In the genomic region with DNA sequence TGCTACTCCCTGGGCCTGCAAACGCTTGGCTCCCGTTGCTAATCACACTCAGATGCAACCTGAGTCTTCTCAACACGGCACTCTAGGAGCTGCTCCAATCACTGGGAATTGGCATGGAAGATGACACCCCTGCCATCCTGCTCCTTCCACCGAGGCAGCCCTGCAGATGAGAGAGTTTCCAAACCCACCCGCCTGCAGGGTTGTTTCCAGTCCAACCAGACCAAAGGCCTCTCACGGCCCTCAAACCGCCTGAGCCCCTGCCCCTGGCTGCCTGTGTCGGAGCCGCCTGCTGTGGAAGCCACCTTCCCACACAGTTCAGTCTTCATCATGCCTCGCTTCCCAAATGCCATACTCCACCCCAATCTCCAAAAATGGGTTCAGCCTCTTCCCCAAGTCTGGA, we compare ENCODE assay signal across 30 cellular contexts. TPM values are rescaled to one million over a fixed set of nuclear protein-coding genes. Genes with fewer than 3 reads are reported as not detected.
DNase-seq lines count a peak whose midpoint lies in the region; ATAC-seq, FAIRE-seq and TF ChIP-seq lines count a peak whose summit lies in the region.
"Had no signal": no experiment of that assay in that cellular context is flagged by ENCODE, and none has a peak within 500 bp of the region (broad histone marks: within the 10 kb centered on the region; RNA-seq: fewer than 3 reads in every experiment).

No MANE protein-coding gene starts in this region.

- in situ Hi-C loops in HepG2 (cut with HindIII; ENCODE audit: extremely low pct_ligation_motif_present, low pct_unique_long_range_greater_than_20kb): no loop called here

- no peaks in the 10 kb centered on the region for H3K9me2 ChIP-seq in PC-9 (ENCODE audit: insufficient read depth)

- H3K27me3 Mint-ChIP-seq in WTC11 (ENCODE audit: low read depth): peaks cover 4% of the 10 kb centered on the region
- H3K27me3 Mint-ChIP-seq: activated naive CD8-positive, alpha-beta T cell treated with anti-CD3 and anti-CD28 coated beads for 36 hours; CD4-positive, alpha-beta memory T cell; natural killer cell treated with Interleukin-12 subunit alpha and Interleukin-12 subunit beta and Interleukin-15 and Interleukin-18, amount 100 ng/mL, for 72 hours had no signal

- no peaks in the 10 kb centered on the region for H4K20me1 ChIP-seq in HepG2 (ENCODE audit: insufficient read depth, low read length)
- no peaks in the 10 kb centered on the region for H4K20me1 ChIP-seq in PC-9 (ENCODE audit: insufficient read depth)

- H3K27ac ChIP-seq in HepG2 (ENCODE audit: extremely low read length, insufficient read depth, low read length): no peak overlapping the region
- H3K27ac ChIP-seq in PC-9: no peak overlapping the region
- H3K27ac ChIP-seq: cardiac muscle cell, esophagus muscularis mucosa, foreskin keratinocyte, RWPE1, uterus had no signal

- H3K36me3 Mint-ChIP-seq in WTC11: no peaks in the 10 kb centered on the region
- H3K36me3 Mint-ChIP-seq: activated naive CD8-positive, alpha-beta T cell treated with anti-CD3 and anti-CD28 coated beads for 36 hours; CD4-positive, alpha-beta memory T cell; natural killer cell treated with Interleukin-12 subunit alpha and Interleukin-12 subunit beta and Interleukin-15 and Interleukin-18, amount 100 ng/mL, for 72 hours had no signal

- H3K79me2 ChIP-seq in HepG2 (ENCODE audit: insufficient read depth, low read length) (no peaks in the 10 kb centered on the region), PC-9 (ENCODE audit: low read depth) (no peaks in the 10 kb centered on the region)

- DNase-seq in NCI-H1092 treated with DMSO at 0.1 percent for 48 hours (lab: John Stamatoyannopoulos, UW) (peak; percentile 24), NCI-H1092 (lab: John Stamatoyannopoulos, UW) (no peak), NCI-H2029 (lab: John Stamatoyannopoulos, UW) (peak; percentile 90), WTC11 (ENCODE audit: low spot score) (no peak), sciatic nerve (ENCODE audit: low spot score) (peak; percentile 13), AG20443 (ENCODE audit: low spot score) (no peak), HepG2 (ENCODE audit: low spot score) (no peak), PC-9 (no peak)
- DNase-seq: 8988T; activated CD4-positive, alpha-beta T cell treated with anti-CD3 and anti-CD28 coated beads, Interleukin-2, amount 50 U/mL, for 4 hours; activated naive CD8-positive, alpha-beta T cell treated with anti-CD3 and anti-CD28 coated beads for 36 hours; CD4-positive, alpha-beta memory T cell; cortex of kidney; DMS153; foreskin keratinocyte; HCEC 1CT; KBM-7; MG63; mucosa of descending colon; NCI-H2227 treated with DMSO at 0.1 percent for 48 hours; NCI-H82; stimulated activated CD4-positive, alpha-beta T cell treated with anti-CD3 and anti-CD28 coated beads, Interleukin-4, amount 100 ng/mL, for 4 hours; stimulated activated naive CD4-positive, alpha-beta T cell; T-helper 1 cell; uterus had no signal

- CTCF ChIA-PET in WTC11 (lab: Charles Lee): interaction anchor here (0.9 to 1.9 kb wide), 2 partner anchors 51 to 123 kb away, joined by 3 to 7 read pairs; no protein-coding TSS in a partner anchor
- CTCF ChIA-PET in HepG2 (lab: Yijun Ruan, JAX; ENCODE audit: low intra/inter-chr PET ratio, low total read pairs): no interaction called here
- CTCF ChIA-PET in PC-9 (lab: Charles Lee): no interaction called here

- H3K4me3 Mint-ChIP-seq in WTC11: no peak overlapping the region
- H3K4me3 Mint-ChIP-seq: activated naive CD8-positive, alpha-beta T cell treated with anti-CD3 and anti-CD28 coated beads for 36 hours; CD4-positive, alpha-beta memory T cell; natural killer cell treated with Interleukin-12 subunit alpha and Interleukin-12 subunit beta and Interleukin-15 and Interleukin-18, amount 100 ng/mL, for 72 hours had no signal

- H3K9me3 ChIP-seq in HepG2 (ENCODE audit: low read length) (no peaks in the 10 kb centered on the region), PC-9 (ENCODE audit: insufficient read depth, low read depth) (no peaks in the 10 kb centered on the region)
- H3K9me3 ChIP-seq: esophagus muscularis mucosa, MG63, mucosa of descending colon, uterus had no signal

- no peaks in the 10 kb centered on the region for H3K4me1 ChIP-seq in HepG2 (ENCODE audit: insufficient read depth, low read length)
- no peaks in the 10 kb centered on the region for H3K4me1 ChIP-seq in PC-9 (replicated peaks; ENCODE audit: insufficient read depth)
- H3K4me1 ChIP-seq: foreskin keratinocyte, uterus had no signal

- TF ChIP-seq EP300 in HepG2 (IDR thresholded peaks at IDR 0.05; ENCODE audit: low read depth in 2 of 2, low read length in 2 of 2) (no peak), HepG2 (CRISPR knock-in tag; IDR thresholded peaks at IDR 0.05; ENCODE audit: borderline replicate concordance) (no peak)

- POLR2A ChIA-PET in WTC11 (lab: Charles Lee): no interaction called here
- POLR2A ChIA-PET in HepG2 (lab: Yijun Ruan, JAX): no interaction called here
- POLR2A ChIA-PET in PC-9 (lab: Charles Lee; ENCODE audit: unreplicated experiment): no interaction called here

- H3K9ac ChIP-seq in HepG2 (ENCODE audit: insufficient read depth, low read depth, low read length): no peak overlapping the region

- intact Hi-C loops in sciatic nerve (cut with DNase I): no loop called here
- intact Hi-C loops in HepG2 (cut with micrococcal nuclease; ENCODE audit: unreplicated experiment): no loop called here
- intact Hi-C loops in PC-9 (cut with micrococcal nuclease; ENCODE audit: unreplicated experiment): no loop called here

- H2AFZ ChIP-seq in HepG2 (ENCODE audit: low read length) (no peak overlapping the region), PC-9 (no peak overlapping the region)

- 21% methylated on average over 8 of the region's 10 CpGs for WGBS in HepG2 (ENCODE audit: low lambda C conversion rate)

- H3K4me2 ChIP-seq in HepG2 (ENCODE audit: low read depth, low read length): no peak overlapping the region
- no peak overlapping the region for H3K4me2 ChIP-seq in PC-9

- H3K27ac Mint-ChIP-seq in WTC11: no peak overlapping the region
- H3K27ac Mint-ChIP-seq: activated naive CD8-positive, alpha-beta T cell treated with anti-CD3 and anti-CD28 coated beads for 36 hours; activated T-helper 2 cell treated with anti-CD3 and anti-CD28 coated beads, Interferon-gamma antibody, Interleukin-2, Interleukin-4, amounts not matched to agents 10 μg/mL and 5 μg/mL and 100 μg/mL, durations not matched to agents 14 hours and 24 hours and 36 hours; CD4-positive, alpha-beta memory T cell; natural killer cell treated with Interleukin-12 subunit alpha and Interleukin-12 subunit beta and Interleukin-15 and Interleukin-18, amount 100 ng/mL, for 72 hours had no signal

- H3K27me3 ChIP-seq in HepG2 (ENCODE audit: control insufficient read depth in 1 of 2, insufficient read depth in 2 of 2, low read length in 2 of 2): peaks cover 1 to 59% of the 10 kb centered on the region in 2 experiments; a peak in 4 of 5 replicates
- H3K27me3 ChIP-seq in PC-9 (ENCODE audit: insufficient read depth, low read depth): peaks cover 35% of the 10 kb centered on the region
- H3K27me3 ChIP-seq: cardiac muscle cell, esophagus muscularis mucosa, MG63, uterus had no signal

- no peak for TF ChIP-seq RAD21 in HepG2 (CRISPR knock-in tag; IDR thresholded peaks at IDR 0.05)

- H3K9me3 Mint-ChIP-seq in WTC11: no peaks in the 10 kb centered on the region
- H3K9me3 Mint-ChIP-seq: activated naive CD8-positive, alpha-beta T cell treated with anti-CD3 and anti-CD28 coated beads for 36 hours; activated T-helper 2 cell treated with anti-CD3 and anti-CD28 coated beads, Interferon-gamma antibody, Interleukin-2, Interleukin-4, amounts not matched to agents 10 μg/mL and 5 μg/mL and 100 μg/mL, durations not matched to agents 14 hours and 24 hours and 36 hours; CD4-positive, alpha-beta memory T cell; natural killer cell treated with Interleukin-12 subunit alpha and Interleukin-12 subunit beta and Interleukin-15 and Interleukin-18, amount 100 ng/mL, for 72 hours had no signal

- TF ChIP-seq POLR2A in HepG2 (IDR thresholded peaks at IDR 0.05; ENCODE audit: insufficient read depth in 1 of 2, low read depth in 2 of 2, low read length in 2 of 2): no peak

- no peaks in the 10 kb centered on the region for H3F3A ChIP-seq in PC-9 (ENCODE audit: insufficient read depth, low read depth)

- peaks cover 20% of the 10 kb centered on the region for H3K4me1 Mint-ChIP-seq in WTC11
- H3K4me1 Mint-ChIP-seq: CD4-positive, alpha-beta memory T cell had no signal

- BruUV-seq in HepG2 (replicated peaks; lab: Mats Ljungman, UMichigan): no TSS peak
- BruUV-seq in PC-9 (replicated peaks; lab: Mats Ljungman, UMichigan): no TSS peak

- H3K36me3 ChIP-seq in HepG2 (replicated peaks in 1 of 2; ENCODE audit: control insufficient read depth in 1 of 2, insufficient read depth in 2 of 2, low read length in 2 of 2) (no peaks in the 10 kb centered on the region), PC-9 (ENCODE audit: low read depth) (no peaks in the 10 kb centered on the region)
- H3K36me3 ChIP-seq: cardiac muscle cell, esophagus muscularis mucosa, MG63, uterus had no signal

- no peak for TF ChIP-seq CTCF in WTC11 (IDR thresholded peaks at IDR 0.05)
- no peak for TF ChIP-seq CTCF in HepG2 (CRISPR knock-in tag; IDR thresholded peaks at IDR 0.05)
- no peak for TF ChIP-seq CTCF in PC-9 (conservative IDR thresholded peaks at IDR 0.05)

- no peak for FAIRE-seq in HepG2 (lab: Jason Lieb, UNC)

- no peak overlapping the region for H3K4me3 ChIP-seq in HepG2 (replicated peaks in 1 of 3; ENCODE audit: insufficient read depth in 1 of 3, low read depth in 2 of 3, low read length in 3 of 3)
- no peak overlapping the region for H3K4me3 ChIP-seq in PC-9
- H3K4me3 ChIP-seq: cardiac muscle cell, esophagus muscularis mucosa, MG63, mucosa of descending colon, uterus had no signal

- ATAC-seq in WTC11: peak; percentile 20; the same call in 1 of the 2 replicates
- no peak for ATAC-seq in sciatic nerve
- no peak for ATAC-seq in HepG2
- ATAC-seq: foreskin keratinocyte; mucosa of descending colon; natural killer cell treated with Interleukin-12 subunit alpha and Interleukin-12 subunit beta and Interleukin-15 and Interleukin-18, amount 100 ng/mL, for 72 hours had no signal

RNA-seq across cellular contexts. Expression of a gene that starts 36.8 kb away (rescaled TPM):
- total RNA-seq in WTC11 (2021) (42.4 to 44.2 TPM (median 42.9 TPM) in 3 replicates), sciatic nerve (101 TPM), HepG2 (2016; rRNA removed; fragmentation: Illumina TruSeq; extraction: Trizol) (not detected in 2 replicates), PC-9 (2021) (0.46 and 1.1 TPM in 2 replicates)
- not detected in 2 replicates for total RNA-seq in HepG2 (2016; cell fraction: cytosol; rRNA removed; fragmentation: Illumina TruSeq; extraction: Trizol; ENCODE audit: low read depth)
- not detected in 2 replicates for total RNA-seq in HepG2 (2016; cell fraction: insoluble cytoplasmic fraction; rRNA removed; fragmentation: Illumina TruSeq; extraction: Trizol)
- not detected in 2 replicates for total RNA-seq in HepG2 (2016; cell fraction: membrane; rRNA removed; fragmentation: Illumina TruSeq; extraction: Trizol)
- not detected in 2 replicates for total RNA-seq in HepG2 (2016; cell fraction: nucleus; rRNA removed; fragmentation: Illumina TruSeq; extraction: Trizol)
- polyA plus RNA-seq in HepG2 (2011; rRNA removed): not detected in 2 replicates
- not detected in 2 replicates for polyA plus RNA-seq in HepG2 (2011; cell fraction: cytosol; rRNA removed)
- not detected in 2 replicates for polyA plus RNA-seq in HepG2 (2011; cell fraction: nucleus; rRNA removed)
- not detected in 2 replicates for polyA plus RNA-seq in HepG2 (2012)
- not detected in 2 replicates for polyA plus RNA-seq in HepG2 (2016; cell fraction: cytosol; fragmentation: Illumina TruSeq; extraction: Trizol; ENCODE audit: low read depth)
- polyA plus RNA-seq in HepG2 (2016; cell fraction: insoluble cytoplasmic fraction; fragmentation: Illumina TruSeq; extraction: Trizol; ENCODE audit: low read depth): not detected in 2 replicates
- polyA plus RNA-seq in HepG2 (2016; cell fraction: membrane; fragmentation: Illumina TruSeq; extraction: Trizol; ENCODE audit: low read depth): not detected in 2 replicates
- polyA plus RNA-seq in HepG2 (2016; cell fraction: nucleus; fragmentation: Illumina TruSeq; extraction: Trizol; ENCODE audit: insufficient read depth, low read depth): not detected in 2 replicates
- polyA minus RNA-seq in HepG2 (2011; rRNA and poly(A)+ RNA removed; ENCODE audit: low replicate concordance): 1.0 TPM in 1 of 2 replicates, not detected in the other
- polyA minus RNA-seq in HepG2 (2011; cell fraction: cytosol; rRNA and poly(A)+ RNA removed): not detected in 2 replicates
- polyA minus RNA-seq in HepG2 (2011; cell fraction: nucleus; rRNA and poly(A)+ RNA removed): not detected in 2 replicates

Comparison
In these comparisons a context has a peak if more than half of its experiments do, and no peak if none do; other contexts are left out.
1. DNase-seq: peak in NCI-H1092 treated with DMSO at 0.1 percent for 48 hours (single experiment), NCI-H2029 (single experiment) and sciatic nerve (single experiment); none in NCI-H1092 (single experiment), WTC11 (single experiment), AG20443 (single experiment), HepG2 (single experiment) and PC-9 (0 of 2).
2. RNA of a gene that starts 36.8 kb away (total RNA-seq): 101 TPM in sciatic nerve (single experiment) and 42.4 to 44.2 TPM in WTC11; 0.46 to 1.1 TPM in PC-9 and not detected in HepG2; every median in the first group is over 10 times any median in the second.